In the genomic region with DNA sequence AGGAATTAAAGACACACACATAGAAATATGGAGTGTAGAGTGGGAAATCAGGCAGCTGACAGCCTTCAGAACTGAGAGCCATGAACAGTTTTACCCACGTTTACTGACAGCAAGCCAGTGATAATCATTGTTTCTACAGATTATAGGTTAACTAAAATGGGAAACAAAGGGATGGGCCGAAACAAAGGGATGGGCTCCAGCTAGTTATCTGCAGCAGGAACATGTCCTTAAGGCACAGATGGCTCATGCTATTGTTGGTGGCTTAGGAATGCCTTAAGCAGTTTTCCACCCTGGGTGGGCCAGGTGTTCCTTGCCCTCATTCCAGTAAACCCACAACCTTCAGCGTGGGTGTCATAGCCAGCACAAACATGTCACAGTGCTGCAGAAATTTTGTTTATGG, we compare ENCODE assay signal across 3 cellular contexts.
A peak's percentile ranks its signal among the peaks of the same experiment; 100 is the strongest.
DNase-seq lines count a peak whose midpoint lies in the region; ATAC-seq, FAIRE-seq and TF ChIP-seq lines count a peak whose summit lies in the region.
"Not testable (repeated sequence)": the region's sequence is repeated elsewhere in the genome, so short reads cannot be mapped to it uniquely, and the experiment has no call there.

No MANE protein-coding gene starts in this region.

- H3K27ac ChIP-seq in HEK293 (ENCODE audit: extremely low read depth, low read depth, low read length); endodermal cell (ENCODE audit: low read depth, low read length); HepG2 (ENCODE audit: extremely low read length, insufficient read depth, low read length): not testable (repeated sequence)

- H3K4me1 Mint-ChIP-seq in endodermal cell: not testable (repeated sequence)

- H4K20me1 ChIP-seq in HepG2 (ENCODE audit: insufficient read depth, low read length): not testable (repeated sequence)

- intact Hi-C loops in HepG2 (cut with micrococcal nuclease; ENCODE audit: unreplicated experiment): not testable (repeated sequence)

- TF ChIP-seq CTCF in HEK293 (tag by site-specific recombination; IDR thresholded peaks at IDR 0.05); endodermal cell (conservative IDR thresholded peaks at IDR 0.05); HepG2 (CRISPR knock-in tag; IDR thresholded peaks at IDR 0.05): not testable (repeated sequence)

- ATAC-seq in HepG2: not testable (repeated sequence)

- CTCF ChIA-PET in HEK293 (lab: Yijun Ruan, JAX): interaction anchor here (0.6 kb wide), 1 partner anchor 147 kb away, joined by 5 read pairs; no protein-coding TSS in a partner anchor
- CTCF ChIA-PET in HepG2 (lab: Yijun Ruan, JAX; ENCODE audit: low intra/inter-chr PET ratio, low total read pairs): not testable (repeated sequence)

- not testable (repeated sequence) for DNase-seq in endodermal cell; HepG2 (ENCODE audit: low spot score)

- WGBS in endodermal cell (ENCODE audit: insufficient coverage in 1 of 2, insufficient read length in 1 of 2), 2 experiments: 89 to 91% methylated on average over 3 of the region's 3 CpGs
- WGBS in HepG2 (ENCODE audit: low lambda C conversion rate): 2% methylated on average over 3 of the region's 3 CpGs

- not testable (repeated sequence) for H3K4me3 ChIP-seq in HEK293 (ENCODE audit: low read depth, low read length); HepG2 (replicated peaks in 1 of 3; ENCODE audit: insufficient read depth in 1 of 3, low read depth in 2 of 3, low read length in 3 of 3)
- H3K4me3 ChIP-seq in endodermal cell (ENCODE audit: low read length): peak overlapping the region; percentile 33

- not testable (repeated sequence) for TF ChIP-seq RAD21 in HepG2 (CRISPR knock-in tag; IDR thresholded peaks at IDR 0.05)

- not testable (repeated sequence) for H3K9me3 ChIP-seq in HEK293 (ENCODE audit: control insufficient read depth, insufficient read depth, low read depth, low read length)
- H3K9me3 ChIP-seq in endodermal cell (ENCODE audit: control insufficient read depth, low read length): peaks cover 47% of the 10 kb centered on the region
- peaks cover 49% of the 10 kb centered on the region for H3K9me3 ChIP-seq in HepG2 (ENCODE audit: low read length)

- H3K36me3 Mint-ChIP-seq in endodermal cell (ENCODE audit: low read depth): not testable (repeated sequence)

- not testable (repeated sequence) for H3K27me3 ChIP-seq in endodermal cell (ENCODE audit: control insufficient read depth, insufficient read depth, low read length, poor library complexity, severe bottlenecking); HepG2 (ENCODE audit: control insufficient read depth in 1 of 2, insufficient read depth in 2 of 2, low read length in 2 of 2)

- not testable (repeated sequence) for TF ChIP-seq EP300 in HepG2 (IDR thresholded peaks at IDR 0.05; ENCODE audit: low read depth in 2 of 2, low read length in 2 of 2); HepG2 (CRISPR knock-in tag; IDR thresholded peaks at IDR 0.05; ENCODE audit: borderline replicate concordance)

- not testable (repeated sequence) for H3K36me3 ChIP-seq in HEK293 (ENCODE audit: control insufficient read depth in 2 of 2, insufficient read depth in 1 of 2, low read length in 2 of 2); endodermal cell (ENCODE audit: control insufficient read depth, insufficient read depth, low read length); HepG2 (replicated peaks in 1 of 2; ENCODE audit: control insufficient read depth in 1 of 2, insufficient read depth in 2 of 2, low read length in 2 of 2)

- not testable (repeated sequence) for H2AFZ ChIP-seq in HepG2 (ENCODE audit: low read length)

- H3K9ac ChIP-seq in endodermal cell (ENCODE audit: extremely low read depth, low read length, poor library complexity, severe bottlenecking); HepG2 (ENCODE audit: insufficient read depth, low read depth, low read length): not testable (repeated sequence)

- TF ChIP-seq POLR2A in HepG2 (IDR thresholded peaks at IDR 0.05; ENCODE audit: insufficient read depth in 1 of 2, low read depth in 2 of 2, low read length in 2 of 2): not testable (repeated sequence)

- not testable (repeated sequence) for FAIRE-seq in HepG2 (lab: Jason Lieb, UNC)

- in situ Hi-C loops in HepG2 (cut with HindIII; ENCODE audit: extremely low pct_ligation_motif_present, low pct_unique_long_range_greater_than_20kb): not testable (repeated sequence)

- POLR2A ChIA-PET in HEK293 (lab: Yijun Ruan, JAX); HepG2 (lab: Yijun Ruan, JAX): not testable (repeated sequence)

- H3K27ac Mint-ChIP-seq in endodermal cell: not testable (repeated sequence)

- H3K4me2 ChIP-seq in HepG2 (ENCODE audit: low read depth, low read length): not testable (repeated sequence)

- not testable (repeated sequence) for H3K4me3 Mint-ChIP-seq in endodermal cell

- not testable (repeated sequence) for BruUV-seq in HepG2 (replicated peaks; lab: Mats Ljungman, UMichigan)

- H3K9me3 Mint-ChIP-seq in endodermal cell: peaks cover 42% of the 10 kb centered on the region

- not testable (repeated sequence) for H3K79me2 ChIP-seq in HepG2 (ENCODE audit: insufficient read depth, low read length)

- H3K4me1 ChIP-seq in HEK293 (ENCODE audit: control insufficient read depth, insufficient read depth, low read length); endodermal cell (ENCODE audit: control insufficient read depth, insufficient read depth, low read length); HepG2 (ENCODE audit: insufficient read depth, low read length): not testable (repeated sequence)

- H3K27me3 Mint-ChIP-seq in endodermal cell (ENCODE audit: insufficient read depth): not testable (repeated sequence)

TF ChIP-seq in HEK293, 187 proteins besides CTCF, POLR2A, EP300 and RAD21:
- TF ChIP-seq TRIM28 (IDR thresholded peaks at IDR 0.05; ENCODE audit: borderline replicate concordance, low read length): peak; percentile 58; the same call in 1 of the 2 replicates
TF ChIP-seq in HEK293: peak in this region for 1; not testable (repeated sequence) for 186.

TF ChIP-seq in HepG2, 621 proteins besides CTCF, POLR2A, EP300 and RAD21:
- 0 out of 2 replicates have a peak, but pooled peaks have one; percentile 80 for TF ChIP-seq ZNF761 (CRISPR knock-in tag; conservative IDR thresholded peaks at IDR 0.05)
